31 cellular contexts compared by ENCODE assay signal in the genomic region with DNA sequence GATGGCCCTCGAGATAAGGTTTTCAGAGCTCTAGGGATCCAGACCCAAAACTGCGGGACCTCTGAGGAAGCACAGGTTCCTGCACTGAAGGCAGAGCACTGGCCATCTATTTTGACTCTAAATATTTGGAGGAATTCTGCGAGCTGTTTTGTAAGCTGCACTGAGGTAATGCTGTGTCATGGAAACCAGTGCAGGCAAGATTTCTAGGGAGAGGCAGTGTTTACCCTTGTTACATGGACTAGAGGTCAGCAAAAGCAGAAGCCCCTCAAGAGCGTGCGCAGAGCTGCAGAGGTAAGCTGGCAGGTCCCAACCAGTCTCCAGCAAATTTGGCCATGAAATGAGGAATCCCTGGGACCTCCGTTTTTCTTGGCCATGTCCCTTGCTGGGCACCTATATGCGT.
"Had no signal": no experiment of that assay in that cellular context is flagged by ENCODE, and none has a peak within 500 bp of the region (broad histone marks: within the 10 kb centered on the region; RNA-seq: fewer than 3 reads in every experiment).

No MANE protein-coding gene starts in this region.

- FAIRE-seq: colon, endothelial cell of umbilical vein, islet of Langerhans, pancreas had no signal

- H3K36me3 ChIP-seq: esophagus squamous epithelium, heart right ventricle, left lung, pancreas, right atrium auricular region, sigmoid colon, tibial nerve, upper lobe of right lung, uterus had no signal

- H3K4me3 ChIP-seq: esophagus squamous epithelium, heart right ventricle, left lung, mucosa of descending colon, pancreas, right atrium auricular region, sigmoid colon, testis, tibial nerve, upper lobe of right lung, uterus had no signal

- ATAC-seq: heart right ventricle; left cardiac atrium; left lung; mucosa of descending colon; naive thymus-derived CD4-positive, alpha-beta T cell; stimulated activated effector memory CD8-positive, alpha-beta T cell treated with anti-CD3 and anti-CD28 coated beads, Interleukin-12 subunit alpha, Interleukin-12 subunit beta, amount 100 ng/mL, for 72 hours; stimulated activated naive CD8-positive, alpha-beta T cell treated with anti-CD3 and anti-CD28 coated beads, Interleukin-15, Interleukin-2, amounts not matched to agents 100 U/mL and 50 U/mL, for 24 hours; upper lobe of right lung had no signal

- H3K27me3 ChIP-seq: esophagus squamous epithelium, heart right ventricle, left lung, pancreas, right atrium auricular region, sigmoid colon, testis, tibial nerve, upper lobe of right lung, uterus had no signal

- DNase-seq: cerebellar nuclear complex; effector CD8-positive, alpha-beta T cell; endodermal cell; erythroblast; esophagus squamous epithelium; foreskin melanocyte; glutamatergic neuron; heart right ventricle; hippocampal formation; left cardiac atrium; left lung; mesenchymal stem cell; mucosa of descending colon; naive thymus-derived CD4-positive, alpha-beta T cell; nephron progenitor cell; occipital lobe; pancreas; sigmoid colon; stimulated activated CD4-positive, alpha-beta T cell treated with anti-CD3 and anti-CD28 coated beads, Interleukin-2, amount 100 ng/mL, for 24 hours; stimulated activated CD4-positive, alpha-beta T cell treated with anti-CD3 and anti-CD28 coated beads, Interleukin-4, amount 100 ng/mL, for 24 hours; stimulated activated naive CD8-positive, alpha-beta T cell treated with anti-CD3 and anti-CD28 coated beads, Interleukin-15, Interleukin-2, amounts not matched to agents 100 U/mL and 50 U/mL, for 24 hours; substantia nigra; testis; upper lobe of right lung; uterus had no signal
